In the genomic region with DNA sequence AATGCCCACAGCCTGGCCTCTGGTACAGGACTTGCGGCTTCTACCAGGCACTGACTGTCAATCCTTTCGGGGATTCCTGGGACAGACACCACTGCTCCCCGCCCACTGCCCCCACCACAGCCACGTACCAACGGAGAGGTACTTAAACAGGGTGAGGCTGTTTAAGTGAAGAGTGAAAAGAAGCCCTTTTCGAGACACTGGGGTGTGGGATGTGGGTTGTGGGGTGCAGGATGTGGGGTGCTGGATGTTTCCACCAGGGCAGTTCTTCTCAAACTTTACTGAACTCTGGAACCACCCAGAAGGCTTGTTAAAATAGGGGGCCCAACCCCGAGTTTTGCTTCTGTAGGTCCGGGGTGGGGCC, we compare ENCODE assay signal across 8 cellular contexts. TPM values are rescaled to one million over a fixed set of nuclear protein-coding genes. Genes with fewer than 3 reads are reported as not detected.
DNase-seq lines count a peak whose midpoint lies in the region; ATAC-seq, FAIRE-seq and TF ChIP-seq lines count a peak whose summit lies in the region.

No MANE protein-coding gene starts in this region.

- H3K36me3 Mint-ChIP-seq in activated naive CD4-positive, alpha-beta T cell treated with anti-CD3 and anti-CD28 coated beads, Interleukin-2, amount 10 ng/mL, durations not matched to agents 7 days and 5 days = peaks cover 5% of the 10 kb centered on the region
- no peaks in the 10 kb centered on the region for H3K36me3 Mint-ChIP-seq in stimulated activated memory B cell treated with anti-CD40 and anti-IgM and Interleukin-4, amounts not matched to agents 10 μg/mL and 1 μg/mL and 100 μg/mL, for 72 hours

- intact Hi-C loops in lower leg skin (cut with DNase I; ENCODE audit: low total_unique reads) = no loop called here

- DNase-seq in Peyer's patch = peak; percentile 44 to 84 (median 56)
- DNase-seq in activated naive CD4-positive, alpha-beta T cell treated with anti-CD3 and anti-CD28 coated beads, Interleukin-2, amount 10 ng/mL, durations not matched to agents 7 days and 5 days = peak; percentile 91
- no peak for DNase-seq in lower leg skin (ENCODE audit: low spot score in 2 of 2)
- no peak for DNase-seq in cortex of kidney (lab: John Stamatoyannopoulos, UW)
- DNase-seq in D721Med (ENCODE audit: insufficient read length, low spot score) = no peak
- no peak for DNase-seq in NCI-H2196 (lab: John Stamatoyannopoulos, UW; ENCODE audit: unreplicated experiment)

- peaks cover 0 to 4% of the 10 kb centered on the region in 2 donors for H3K27me3 ChIP-seq in Peyer's patch

- H3K4me3 ChIP-seq in Peyer's patch (peak overlapping the region; percentile 47 to 66 (median 64)), lower leg skin (ENCODE audit: low read depth, poor library complexity, severe bottlenecking) (peak overlapping the region; percentile 29)

- peaks cover 16% of the 10 kb centered on the region for H3K27me3 Mint-ChIP-seq in activated naive CD4-positive, alpha-beta T cell treated with anti-CD3 and anti-CD28 coated beads, Interleukin-2, amount 10 ng/mL, durations not matched to agents 7 days and 5 days
- peaks cover 77% of the 10 kb centered on the region for H3K27me3 Mint-ChIP-seq in stimulated activated memory B cell treated with anti-CD40 and anti-IgM and Interleukin-4, amounts not matched to agents 10 μg/mL and 1 μg/mL and 100 μg/mL, for 72 hours

- no peak for FAIRE-seq in D721Med (lab: Jason Lieb, UNC)

- H3K4me1 ChIP-seq in Peyer's patch = peaks cover 0 to 36% (median 11%) of the 10 kb centered on the region in 4 donors

- WGBS in lower leg skin, 2 donors = 15 to 24% methylated on average over 8 of the region's 8 CpGs

- H3K4me3 Mint-ChIP-seq in activated naive CD4-positive, alpha-beta T cell treated with anti-CD3 and anti-CD28 coated beads, Interleukin-2, amount 10 ng/mL, durations not matched to agents 7 days and 5 days = peak overlapping the region; percentile 70
- H3K4me3 Mint-ChIP-seq in stimulated activated memory B cell treated with anti-CD40 and anti-IgM and Interleukin-4, amounts not matched to agents 10 μg/mL and 1 μg/mL and 100 μg/mL, for 72 hours = peak overlapping the region; percentile 60

- no peak for TF ChIP-seq CTCF in Peyer's patch (IDR thresholded peaks at IDR 0.05)
- TF ChIP-seq CTCF in lower leg skin (IDR thresholded peaks at IDR 0.05) = no peak
- TF ChIP-seq CTCF in D721Med (IDR thresholded peaks at IDR 0.05; ENCODE audit: insufficient read depth, missing control alignments) = no peak

- CTCF ChIA-PET in activated naive CD4-positive, alpha-beta T cell treated with anti-CD3 and anti-CD28 coated beads, Interleukin-2, amount 10 ng/mL, durations not matched to agents 7 days and 5 days (lab: Charles Lee) = no interaction called here

- H3K9me3 ChIP-seq in Peyer's patch = no peaks in the 10 kb centered on the region

- peak overlapping the region; percentile 95 for H3K27ac Mint-ChIP-seq in activated naive CD4-positive, alpha-beta T cell treated with anti-CD3 and anti-CD28 coated beads, Interleukin-2, amount 10 ng/mL, durations not matched to agents 7 days and 5 days
- H3K27ac Mint-ChIP-seq in stimulated activated memory B cell treated with anti-CD40 and anti-IgM and Interleukin-4, amounts not matched to agents 10 μg/mL and 1 μg/mL and 100 μg/mL, for 72 hours = no peak overlapping the region

- TF ChIP-seq POLR2A in Peyer's patch (IDR thresholded peaks at IDR 0.05) (no peak), lower leg skin (IDR thresholded peaks at IDR 0.05) (no peak)

- H3K36me3 ChIP-seq in Peyer's patch = no peaks in the 10 kb centered on the region

- peaks cover 75% of the 10 kb centered on the region for H3K4me1 Mint-ChIP-seq in activated naive CD4-positive, alpha-beta T cell treated with anti-CD3 and anti-CD28 coated beads, Interleukin-2, amount 10 ng/mL, durations not matched to agents 7 days and 5 days
- peaks cover 38% of the 10 kb centered on the region for H3K4me1 Mint-ChIP-seq in stimulated activated memory B cell treated with anti-CD40 and anti-IgM and Interleukin-4, amounts not matched to agents 10 μg/mL and 1 μg/mL and 100 μg/mL, for 72 hours

- H3K27ac ChIP-seq in Peyer's patch = peak overlapping the region; percentile 73 to 92 (median 85)

- H3K9me3 Mint-ChIP-seq in activated naive CD4-positive, alpha-beta T cell treated with anti-CD3 and anti-CD28 coated beads, Interleukin-2, amount 10 ng/mL, durations not matched to agents 7 days and 5 days = peaks cover 2% of the 10 kb centered on the region
- H3K9me3 Mint-ChIP-seq in stimulated activated memory B cell treated with anti-CD40 and anti-IgM and Interleukin-4, amounts not matched to agents 10 μg/mL and 1 μg/mL and 100 μg/mL, for 72 hours = no peaks in the 10 kb centered on the region

- peak; percentile 17 for ATAC-seq in stimulated activated memory B cell treated with anti-CD40 and anti-IgM and Interleukin-4, amounts not matched to agents 10 μg/mL and 1 μg/mL and 100 μg/mL, for 72 hours
- ATAC-seq in HG03280 (IDR thresholded peaks at IDR 0.05; ENCODE audit: unreplicated experiment) = no peak

RNA-seq across cellular contexts. Expression of gene PRR5, which starts 34.2 kb away (rescaled TPM):
- total RNA-seq in Peyer's patch (10 to 100 TPM; 20.6 to 84.3 (median 51.0) TPM), lower leg skin (10 to 100 TPM; 18.7 to 28.4 (median 19.6) TPM)

Comparison
In these comparisons a context has a peak if more than half of its experiments do, and no peak if none do; other contexts are left out.
1. DNase-seq: peak in Peyer's patch (3 of 3) and activated naive CD4-positive, alpha-beta T cell treated with anti-CD3 and anti-CD28 coated beads, Interleukin-2, amount 10 ng/mL, durations not matched to agents 7 days and 5 days (single experiment); none in lower leg skin (0 of 2), cortex of kidney (single experiment), D721Med (single experiment) and NCI-H2196 (single experiment).